In genomic region chr5:141407790-141408494, GRCh38 we compare ENCODE assay signal across 8 cellular contexts. TPM values are rescaled to one million over a fixed set of nuclear protein-coding genes. Genes with fewer than 3 reads are reported as not detected.
DNase-seq lines count a peak whose midpoint lies in the region; ATAC-seq and TF ChIP-seq lines count a peak whose summit lies in the region.
"Not testable (repeated sequence)": the region's sequence is repeated elsewhere in the genome, so short reads cannot be mapped to it uniquely, and the experiment has no call there.

Gene PCDHGB6, plus strand, starts transcription at chr5:141408021. Its CDS starts 182 bp downstream, at chr5:141408203.

- CTCF ChIA-PET in GM10248 (lab: Yijun Ruan, JAX), result interaction anchor here (0.6 to 4.2 kb wide), 21 partner anchors 10 to 553 kb away, joined by 3 to 42 read pairs (median 4); partner anchors contain the start of genes PCDHGA1, PCDHGA11, PCDHGB2 and PCDHGB5

- H3K27me3 Mint-ChIP-seq in activated naive CD8-positive, alpha-beta T cell, result peaks cover 55% of the 10 kb centered on the region

- intact Hi-C loops in esophagus muscularis mucosa (cut with DNase I); posterior vena cava (cut with DNase I); thyroid gland (cut with DNase I): not testable (repeated sequence)

- H3K27ac ChIP-seq in esophagus muscularis mucosa (replicated peaks in 1 of 4); thyroid gland: not testable (repeated sequence)

- TF ChIP-seq CTCF in GM10248 (IDR thresholded peaks at IDR 0.05; ENCODE audit: control extremely low read depth, extremely low read depth, low read depth, missing control alignments) (peak; percentile 55), esophagus muscularis mucosa (IDR thresholded peaks at IDR 0.05) (peak; percentile 18 to 49 (median 23)), kidney epithelial cell (IDR thresholded peaks at IDR 0.05; ENCODE audit: insufficient read depth, low read length, poor library complexity, severe bottlenecking) (peak; percentile 58), thyroid gland (IDR thresholded peaks at IDR 0.05) (peak; percentile 32 to 58 (median 55))

- not testable (repeated sequence) for H3K4me1 ChIP-seq in esophagus muscularis mucosa, thyroid gland

- peak within 1 kb of the TSS; percentile 33 to 49 (median 36) for H3K4me3 ChIP-seq in esophagus muscularis mucosa
- H3K4me3 ChIP-seq in kidney epithelial cell (ENCODE audit: low read depth, low read length), result peak within 1 kb of the TSS; percentile 3
- not testable (repeated sequence) for H3K4me3 ChIP-seq in thyroid gland (replicated peaks in 1 of 3)

- H3K27ac Mint-ChIP-seq in activated naive CD8-positive, alpha-beta T cell, result not testable (repeated sequence)

- 11% methylated on average over 25 of the region's 51 CpGs for WGBS in esophagus muscularis mucosa
- 12 to 15% methylated on average over 31 to 40 of the region's 51 CpGs for WGBS in thyroid gland, 2 donors

- peaks cover 15% of the 10 kb centered on the region for H3K36me3 Mint-ChIP-seq in activated naive CD8-positive, alpha-beta T cell

- peak; percentile 57 for DNase-seq in GM10248 (ENCODE audit: extremely low spot score)
- DNase-seq in RPMI8226, result peak; percentile 21
- DNase-seq in esophagus muscularis mucosa (ENCODE audit: extremely low spot score); kidney epithelial cell (ENCODE audit: low read depth): not testable (repeated sequence)
- DNase-seq in posterior vena cava (ENCODE audit: low spot score), result peak; percentile 78
- DNase-seq in thyroid gland, result peak; percentile 58 to 62

- H3K27me3 ChIP-seq in esophagus muscularis mucosa, thyroid gland: not testable (repeated sequence)
- H3K27me3 ChIP-seq in kidney epithelial cell (ENCODE audit: control insufficient read depth, insufficient read depth, low read length), result peaks cover 15% of the 10 kb centered on the region

- H3K4me3 Mint-ChIP-seq in activated naive CD8-positive, alpha-beta T cell, result peak within 1 kb of the TSS; percentile 75

- peaks cover 16% of the 10 kb centered on the region for H3K9me3 Mint-ChIP-seq in activated naive CD8-positive, alpha-beta T cell (ENCODE audit: low read depth)

- H3K9me3 ChIP-seq in esophagus muscularis mucosa, result peaks cover 19 to 98% (median 96%) of the 10 kb centered on the region in 4 donors
- not testable (repeated sequence) for H3K9me3 ChIP-seq in thyroid gland

- not testable (repeated sequence) for TF ChIP-seq POLR2A in esophagus muscularis mucosa (IDR thresholded peaks at IDR 0.05; ENCODE audit: low read depth); thyroid gland (IDR thresholded peaks at IDR 0.05)

- not testable (repeated sequence) for TF ChIP-seq EP300 in esophagus muscularis mucosa (IDR thresholded peaks at IDR 0.05)

- ATAC-seq in HG02588 (IDR thresholded peaks at IDR 0.05; ENCODE audit: unreplicated experiment), result peak; percentile 81

- not testable (repeated sequence) for H3K4me1 Mint-ChIP-seq in activated naive CD8-positive, alpha-beta T cell (ENCODE audit: low read depth)

- POLR2A ChIA-PET in GM10248 (lab: Yijun Ruan, JAX), result not testable (repeated sequence)

- H3K36me3 ChIP-seq in esophagus muscularis mucosa; kidney epithelial cell (ENCODE audit: control insufficient read depth, insufficient read depth, low read length); thyroid gland: not testable (repeated sequence)

RNA-seq across cellular contexts. Expression of gene PCDHGB6, which starts in this region (rescaled TPM):
- total RNA-seq in esophagus muscularis mucosa, result 1 to 10 TPM; 6.2 to 8.4 (median 7.4) TPM
- 3.4 and 3.6 TPM in 2 replicates for total RNA-seq in kidney epithelial cell
- total RNA-seq in posterior vena cava, result 1 to 10 TPM; 6.7 to 8.5 TPM
- 10 to 100 TPM in 3 of 4 donors, 1 to 10 TPM in 1; 9.5 to 11.4 (median 10.9) TPM for total RNA-seq in thyroid gland
